ENCODE assay signal across 10 cellular contexts in the genomic region with DNA sequence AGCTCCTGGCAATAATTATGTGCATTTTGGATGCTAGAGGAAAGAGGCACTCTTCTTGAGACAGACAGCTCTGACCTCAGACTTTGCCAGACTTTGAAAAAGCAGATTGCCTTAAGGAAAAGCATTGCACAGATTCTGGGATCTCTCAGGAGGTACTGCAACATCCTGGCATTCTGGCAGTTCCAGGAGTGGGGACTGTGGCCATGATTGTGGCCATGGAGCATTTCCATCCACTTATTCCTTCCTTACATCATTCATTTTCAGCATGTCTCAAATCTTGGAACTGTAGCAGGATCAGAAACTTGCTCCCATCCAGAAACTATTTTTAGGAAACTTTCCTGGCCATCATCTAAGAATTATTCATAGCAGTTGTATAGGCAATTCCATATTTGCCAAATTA.
"Had no signal": no experiment of that assay in that cellular context is flagged by ENCODE, and none has a peak within 500 bp of the region (broad histone marks: within the 10 kb centered on the region; RNA-seq: fewer than 3 reads in every experiment).

No MANE protein-coding gene starts in this region.

- DNase-seq: activated CD4-positive, alpha-beta T cell treated with anti-CD3 and anti-CD28 coated beads, Interleukin-2, amount 10 ng/mL, durations not matched to agents 24 days and 14 days; activated effector memory CD4-positive, alpha-beta T cell treated with anti-CD3 and anti-CD28 coated beads, Interleukin-2, amount 50 U/mL, for 16 hours; activated naive CD4-positive, alpha-beta T cell treated with anti-CD3 and anti-CD28 coated beads, Interleukin-2, amount 50 U/mL, for 16 hours; activated T-cell treated with anti-CD3 and anti-CD28 coated beads, Interleukin-2, amount 50 U/mL, for 72 hours; nephron progenitor cell; nucleus accumbens; stimulated activated naive B cell treated with anti-CD40 and anti-IgM and Interleukin-4, amounts not matched to agents 10 μg/mL and 1 μg/mL and 100 μg/mL, for 72 hours; upper lobe of right lung had no signal

- H3K4me3 Mint-ChIP-seq: activated CD4-positive, alpha-beta T cell treated with anti-CD3 and anti-CD28 coated beads, Interleukin-2, amount 10 ng/mL, durations not matched to agents 24 days and 14 days; activated T-cell treated with anti-CD3 and anti-CD28 coated beads, Interleukin-2, amount 50 U/mL, for 72 hours; mesothelial cell of epicardium; nephron progenitor cell; stimulated activated naive B cell treated with anti-CD40 and anti-IgM and Interleukin-4, amounts not matched to agents 10 μg/mL and 1 μg/mL and 100 μg/mL, for 72 hours had no signal

- H3K4me3 ChIP-seq: hepatocyte, upper lobe of right lung had no signal

- H3K4me1 ChIP-seq: upper lobe of right lung had no signal

- H3K9me3 Mint-ChIP-seq: activated CD4-positive, alpha-beta T cell treated with anti-CD3 and anti-CD28 coated beads, Interleukin-2, amount 10 ng/mL, durations not matched to agents 24 days and 14 days; activated T-cell treated with anti-CD3 and anti-CD28 coated beads, Interleukin-2, amount 50 U/mL, for 72 hours; mesothelial cell of epicardium; nephron progenitor cell; stimulated activated naive B cell treated with anti-CD40 and anti-IgM and Interleukin-4, amounts not matched to agents 10 μg/mL and 1 μg/mL and 100 μg/mL, for 72 hours had no signal

- H3K9me3 ChIP-seq: upper lobe of right lung had no signal

- H3K27me3 ChIP-seq: hepatocyte, upper lobe of right lung had no signal

- H3K27me3 Mint-ChIP-seq: activated CD4-positive, alpha-beta T cell treated with anti-CD3 and anti-CD28 coated beads, Interleukin-2, amount 10 ng/mL, durations not matched to agents 24 days and 14 days; stimulated activated naive B cell treated with anti-CD40 and anti-IgM and Interleukin-4, amounts not matched to agents 10 μg/mL and 1 μg/mL and 100 μg/mL, for 72 hours had no signal

- ATAC-seq: activated T-cell treated with anti-CD3 and anti-CD28 coated beads, Interleukin-2, amount 50 U/mL, for 72 hours; stimulated activated naive B cell treated with anti-CD40 and anti-IgM and Interleukin-4, amounts not matched to agents 10 μg/mL and 1 μg/mL and 100 μg/mL, for 72 hours; upper lobe of right lung had no signal

- H3K27ac ChIP-seq: hepatocyte, upper lobe of right lung had no signal

- H3K27ac Mint-ChIP-seq: activated CD4-positive, alpha-beta T cell treated with anti-CD3 and anti-CD28 coated beads, Interleukin-2, amount 10 ng/mL, durations not matched to agents 24 days and 14 days; mesothelial cell of epicardium had no signal
